Comparison of ENCODE assay signal across 16 cellular contexts in the genomic region with DNA sequence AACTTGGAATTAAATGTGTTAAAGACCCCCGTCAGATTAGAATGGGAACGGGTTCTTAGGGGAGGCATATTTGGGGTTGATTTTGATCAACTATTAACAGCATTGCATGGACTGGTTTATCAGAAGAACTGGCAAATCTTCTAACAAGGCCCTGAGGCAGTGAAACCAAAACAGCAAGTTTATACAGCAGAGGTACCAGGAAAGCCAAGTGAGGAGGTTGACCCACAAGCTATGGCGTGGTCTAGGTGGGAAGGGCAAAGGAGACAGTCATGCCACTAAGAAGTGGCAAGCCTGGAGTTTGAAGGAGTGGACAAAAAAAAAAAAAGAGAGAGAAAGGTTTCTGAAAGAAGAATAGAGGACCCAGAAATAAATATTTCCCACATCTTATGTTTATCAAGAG.
DNase-seq lines count a peak whose midpoint lies in the region; ATAC-seq and TF ChIP-seq lines count a peak whose summit lies in the region.
"Had no signal": no experiment of that assay in that cellular context is flagged by ENCODE, and none has a peak within 500 bp of the region (broad histone marks: within the 10 kb centered on the region; RNA-seq: fewer than 3 reads in every experiment).

No MANE protein-coding gene starts in this region.

- CTCF ChIA-PET in Calu3 (lab: Charles Lee), result no interaction called here
- CTCF ChIA-PET in CD4-positive, alpha-beta memory T cell (lab: Charles Lee; ENCODE audit: partially characterized antibody), result no interaction called here
- CTCF ChIA-PET in activated CD4-positive, alpha-beta memory T cell treated with anti-CD3 and anti-CD28 coated beads for 36 hours (lab: Charles Lee), result no interaction called here

- DNase-seq in Calu3 (peak; percentile 18), SJSA1 (ENCODE audit: low read depth in 1 of 2, low spot score in 2 of 2) (no peak), foreskin keratinocyte (peak in 1 of 2 donors; percentile 33), progenitor cell of endocrine pancreas (ENCODE audit: low spot score, unreplicated experiment) (no peak), inferior parietal cortex (ENCODE audit: extremely low spot score) (no peak)
- DNase-seq in CD4-positive, alpha-beta memory T cell, result no peak
- DNase-seq in activated CD4-positive, alpha-beta memory T cell treated with anti-CD3 and anti-CD28 coated beads for 36 hours, result no peak
- DNase-seq: activated T-cell treated with anti-CD3 and anti-CD28 coated beads, Interleukin-2, amount 50 U/mL, for 48 hours; CD8-positive, alpha-beta T cell; MG63; NCI-H1436 treated with DMSO at 0.1 percent for 48 hours; NCI-H774; stimulated activated CD4-positive, alpha-beta T cell treated with anti-CD3 and anti-CD28 coated beads, Interleukin-4, amount 100 ng/mL, for 1 hour had no signal

- H3K4me3 ChIP-seq in SJSA1, result no peak overlapping the region
- H3K4me3 ChIP-seq in CD4-positive, alpha-beta memory T cell (ENCODE audit: low read length in 2 of 2), result no peak overlapping the region
- H3K4me3 ChIP-seq: MG63 had no signal

- no peaks in the 10 kb centered on the region for H3K27me3 ChIP-seq in SJSA1 (replicated peaks)
- H3K27me3 ChIP-seq in foreskin keratinocyte, result no peaks in the 10 kb centered on the region
- no peaks in the 10 kb centered on the region for H3K27me3 ChIP-seq in CD4-positive, alpha-beta memory T cell (ENCODE audit: insufficient read depth, low read length)
- H3K27me3 ChIP-seq: MG63 had no signal

- H3K4me3 Mint-ChIP-seq in Calu3 (ENCODE audit: low read depth, unreplicated experiment) (no peak overlapping the region), progenitor cell of endocrine pancreas (ENCODE audit: low read depth) (peak overlapping the region; percentile 15)
- H3K4me3 Mint-ChIP-seq in CD4-positive, alpha-beta memory T cell, result no peak overlapping the region
- H3K4me3 Mint-ChIP-seq in activated CD4-positive, alpha-beta memory T cell treated with anti-CD3 and anti-CD28 coated beads for 36 hours, result no peak overlapping the region
- H3K4me3 Mint-ChIP-seq: CD8-positive, alpha-beta T cell; IgD-negative memory B cell had no signal

- no peaks in the 10 kb centered on the region for H3K36me3 ChIP-seq in SJSA1
- no peaks in the 10 kb centered on the region for H3K36me3 ChIP-seq in CD4-positive, alpha-beta memory T cell (ENCODE audit: insufficient read depth, low read length)
- H3K36me3 ChIP-seq: MG63 had no signal

- BruUV-seq in Calu3 (replicated peaks; lab: Mats Ljungman, UMichigan), result no TSS peak

- H3K4me1 ChIP-seq in SJSA1 (replicated peaks) (peaks cover 24% of the 10 kb centered on the region), foreskin keratinocyte (peaks cover 10% of the 10 kb centered on the region)
- no peaks in the 10 kb centered on the region for H3K4me1 ChIP-seq in CD4-positive, alpha-beta memory T cell (ENCODE audit: insufficient read depth, low read length)

- H3K4me1 Mint-ChIP-seq in Calu3 (ENCODE audit: low read depth, unreplicated experiment) (peaks cover 44% of the 10 kb centered on the region), progenitor cell of endocrine pancreas (ENCODE audit: low read depth) (peaks cover 32% of the 10 kb centered on the region)
- H3K4me1 Mint-ChIP-seq in CD4-positive, alpha-beta memory T cell, result peaks cover 0 to 4% (median 1%) of the 10 kb centered on the region in 4 donors
- no peaks in the 10 kb centered on the region for H3K4me1 Mint-ChIP-seq in activated CD4-positive, alpha-beta memory T cell treated with anti-CD3 and anti-CD28 coated beads for 36 hours (ENCODE audit: low read depth)

- peaks cover 2% of the 10 kb centered on the region for H3K36me3 Mint-ChIP-seq in Calu3 (ENCODE audit: insufficient read depth, unreplicated experiment)
- peaks cover 23% of the 10 kb centered on the region for H3K36me3 Mint-ChIP-seq in progenitor cell of endocrine pancreas (ENCODE audit: insufficient read depth)
- no peaks in the 10 kb centered on the region for H3K36me3 Mint-ChIP-seq in CD4-positive, alpha-beta memory T cell
- no peaks in the 10 kb centered on the region for H3K36me3 Mint-ChIP-seq in activated CD4-positive, alpha-beta memory T cell treated with anti-CD3 and anti-CD28 coated beads for 36 hours
- H3K36me3 Mint-ChIP-seq: activated naive CD4-positive, alpha-beta T cell treated with anti-CD3 and anti-CD28 coated beads, Interleukin-2, amount 50 U/mL, for 72 hours; CD8-positive, alpha-beta T cell; IgD-negative memory B cell had no signal

- H3K27me3 Mint-ChIP-seq in Calu3 (ENCODE audit: unreplicated experiment) (no peaks in the 10 kb centered on the region), progenitor cell of endocrine pancreas (no peaks in the 10 kb centered on the region)
- no peaks in the 10 kb centered on the region for H3K27me3 Mint-ChIP-seq in CD4-positive, alpha-beta memory T cell
- peaks cover 2% of the 10 kb centered on the region for H3K27me3 Mint-ChIP-seq in activated CD4-positive, alpha-beta memory T cell treated with anti-CD3 and anti-CD28 coated beads for 36 hours

- H3K27ac ChIP-seq in SJSA1, result peak overlapping the region; percentile 60
- H3K27ac ChIP-seq in foreskin keratinocyte, result peak overlapping the region; percentile 2
- H3K27ac ChIP-seq in CD4-positive, alpha-beta memory T cell (ENCODE audit: low read depth, low read length), result no peak overlapping the region

- peak overlapping the region; percentile 19 for H3K27ac Mint-ChIP-seq in Calu3 (ENCODE audit: unreplicated experiment)
- H3K27ac Mint-ChIP-seq in progenitor cell of endocrine pancreas, result peak overlapping the region; percentile 94
- H3K27ac Mint-ChIP-seq in CD4-positive, alpha-beta memory T cell, result no peak overlapping the region
- no peak overlapping the region for H3K27ac Mint-ChIP-seq in activated CD4-positive, alpha-beta memory T cell treated with anti-CD3 and anti-CD28 coated beads for 36 hours
- H3K27ac Mint-ChIP-seq: activated naive CD4-positive, alpha-beta T cell treated with anti-CD3 and anti-CD28 coated beads, Interleukin-2, amount 50 U/mL, for 72 hours; CD8-positive, alpha-beta T cell had no signal

- intact Hi-C loops in Calu3 (cut with micrococcal nuclease; ENCODE audit: unreplicated experiment), result loop anchor here (5.0 to 10.0 kb wide), 2 partner anchors 212 to 374 kb away; no protein-coding TSS in a partner anchor
- intact Hi-C loops in CD4-positive, alpha-beta memory T cell (cut with micrococcal nuclease), result no loop called here
- intact Hi-C loops in activated CD4-positive, alpha-beta memory T cell treated with anti-CD3 and anti-CD28 coated beads for 36 hours (cut with micrococcal nuclease), result no loop called here

- H3K9me3 Mint-ChIP-seq in Calu3 (ENCODE audit: low read depth, unreplicated experiment), result peaks cover 4% of the 10 kb centered on the region
- peaks cover 35% of the 10 kb centered on the region for H3K9me3 Mint-ChIP-seq in progenitor cell of endocrine pancreas (ENCODE audit: low read depth)
- peaks cover 0 to 6% (median 0%) of the 10 kb centered on the region in 8 donors for H3K9me3 Mint-ChIP-seq in CD4-positive, alpha-beta memory T cell
- H3K9me3 Mint-ChIP-seq in activated CD4-positive, alpha-beta memory T cell treated with anti-CD3 and anti-CD28 coated beads for 36 hours, result no peaks in the 10 kb centered on the region

- no peaks in the 10 kb centered on the region for H3K9me3 ChIP-seq in SJSA1 (replicated peaks)
- no peaks in the 10 kb centered on the region for H3K9me3 ChIP-seq in CD4-positive, alpha-beta memory T cell (ENCODE audit: control insufficient read depth in 1 of 2, low read length in 2 of 2)

- POLR2A ChIA-PET in CD4-positive, alpha-beta memory T cell (lab: Charles Lee; ENCODE audit: partially characterized antibody), result no interaction called here
- POLR2A ChIA-PET in activated CD4-positive, alpha-beta memory T cell treated with anti-CD3 and anti-CD28 coated beads for 36 hours (lab: Charles Lee), result no interaction called here

- TF ChIP-seq CTCF in Calu3 (IDR thresholded peaks at IDR 0.05; ENCODE audit: unreplicated experiment) (no peak), foreskin keratinocyte (conservative IDR thresholded peaks at IDR 0.05) (no peak), progenitor cell of endocrine pancreas (IDR thresholded peaks at IDR 0.05; ENCODE audit: unreplicated experiment) (no peak)

- peak; percentile 20 for ATAC-seq in foreskin keratinocyte
- ATAC-seq in HG03442 (IDR thresholded peaks at IDR 0.05; ENCODE audit: unreplicated experiment), result no peak
- ATAC-seq: activated naive CD4-positive, alpha-beta T cell treated with anti-CD3 and anti-CD28 coated beads, Interleukin-2, amount 50 U/mL, for 72 hours; CD8-positive, alpha-beta T cell had no signal

Comparison
In these comparisons a context has a peak if more than half of its experiments do, and no peak if none do; other contexts are left out.
1. H3K27ac Mint-ChIP-seq: peak in Calu3 (single experiment) and progenitor cell of endocrine pancreas (single experiment); none in CD4-positive, alpha-beta memory T cell (0 of 7) and activated CD4-positive, alpha-beta memory T cell treated with anti-CD3 and anti-CD28 coated beads for 36 hours (single experiment).